Comparison of ENCODE assay signal across 8 cellular contexts in the genomic region with DNA sequence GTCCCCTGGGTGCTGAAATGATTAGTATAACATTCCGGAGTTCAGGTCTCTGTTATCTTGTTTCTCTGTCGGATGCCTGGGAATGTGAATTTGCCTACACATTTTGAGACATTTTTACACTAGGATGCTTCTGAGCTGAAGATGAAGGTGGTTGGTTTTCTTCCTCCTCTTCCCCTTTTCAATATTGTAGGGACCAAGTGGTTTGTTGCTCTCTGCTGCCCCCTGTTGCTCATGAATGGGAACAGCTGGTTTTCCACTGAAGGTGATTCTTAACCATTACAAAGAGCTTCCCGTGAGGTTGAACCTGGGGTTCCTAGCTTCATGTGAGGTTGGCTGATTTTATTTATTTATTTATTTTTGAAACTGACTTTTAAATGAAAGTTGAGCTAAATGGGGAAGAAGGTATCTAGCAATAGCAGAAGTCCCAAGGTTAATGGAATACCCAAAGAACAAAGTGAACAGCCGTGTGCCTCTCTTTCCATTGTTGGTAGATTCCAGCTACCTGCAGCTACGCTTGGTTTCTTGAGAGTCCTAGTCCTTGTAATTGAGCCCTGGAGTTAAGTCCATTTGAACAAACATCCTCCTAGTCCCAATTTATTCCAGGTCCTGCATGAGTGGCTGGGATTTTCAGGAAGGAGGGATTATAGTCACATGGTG.
DNase-seq lines count a peak whose midpoint lies in the region; ATAC-seq, FAIRE-seq and TF ChIP-seq lines count a peak whose summit lies in the region.

No MANE protein-coding gene starts in this region.

- no peak overlapping the region for H3K4me3 ChIP-seq in bronchial epithelial cell (ENCODE audit: low read depth, low read length)

- H3K4me1 Mint-ChIP-seq in nephron: no peaks in the 10 kb centered on the region

- FAIRE-seq in A204.1 (lab: Jason Lieb, UNC) (peak; percentile 30), bronchial epithelial cell (lab: Jason Lieb, UNC) (no peak)

- H3K27me3 Mint-ChIP-seq in nephron (ENCODE audit: low read depth): peaks cover 15% of the 10 kb centered on the region

- DNase-seq in ELR (ENCODE audit: low read depth): peak; percentile 0
- peak; percentile 20 for DNase-seq in NCI-H460 (ENCODE audit: extremely low read depth, low read depth)
- DNase-seq in bronchial epithelial cell (ENCODE audit: low read depth): peak; percentile 1

- H3K9me3 Mint-ChIP-seq in nephron: no peaks in the 10 kb centered on the region

- no peaks in the 10 kb centered on the region for H3K36me3 Mint-ChIP-seq in nephron (ENCODE audit: low read depth)

- H3K4me3 Mint-ChIP-seq in nephron: no peak overlapping the region

- H3K36me3 ChIP-seq in bronchial epithelial cell (ENCODE audit: control insufficient read depth, insufficient read depth, low read length): no peaks in the 10 kb centered on the region

- ATAC-seq in HG02588 (IDR thresholded peaks at IDR 0.05; ENCODE audit: unreplicated experiment) (no peak), HG03342 (IDR thresholded peaks at IDR 0.05; ENCODE audit: unreplicated experiment) (no peak), GM18498 (IDR thresholded peaks at IDR 0.05; ENCODE audit: unreplicated experiment) (no peak)

- TF ChIP-seq CTCF in bronchial epithelial cell (IDR thresholded peaks at IDR 0.05; ENCODE audit: insufficient read depth, low read length, severe bottlenecking) (peak; percentile 37), nephron (IDR thresholded peaks at IDR 0.05; ENCODE audit: unreplicated experiment in 3 of 3) (peak; percentile 61 to 78 (median 63))

- no peaks in the 10 kb centered on the region for H3K27me3 ChIP-seq in bronchial epithelial cell (ENCODE audit: control insufficient read depth, insufficient read depth, low read length)

- H3K27ac Mint-ChIP-seq in nephron: no peak overlapping the region
